Comparison of ENCODE assay signal across 28 cellular contexts in genomic region chr3:133114198-133114597, GRCh38.
"Had no signal": no experiment of that assay in that cellular context is flagged by ENCODE, and none has a peak within 500 bp of the region (broad histone marks: within the 10 kb centered on the region; RNA-seq: fewer than 3 reads in every experiment).

No MANE protein-coding gene starts in this region.

- H3K4me3 Mint-ChIP-seq: activated CD4-positive, alpha-beta memory T cell treated with anti-CD3 and anti-CD28 coated beads, Interleukin-2, amount 10 ng/mL, durations not matched to agents 7 days and 5 days; activated CD4-positive, alpha-beta T cell treated with anti-CD3 and anti-CD28 coated beads, Interleukin-2, amount 10 ng/mL, durations not matched to agents 24 days and 14 days; activated naive CD4-positive, alpha-beta T cell treated with anti-CD3 and anti-CD28 coated beads for 36 hours; activated naive CD8-positive, alpha-beta T cell treated with anti-CD3 and anti-CD28 coated beads, Interleukin-2, amount 10 ng/mL, durations not matched to agents 7 days and 5 days; activated T-cell treated with anti-CD3 and anti-CD28 coated beads, Interleukin-2, amount 50 U/mL, for 72 hours; immature natural killer cell; naive B cell; neural crest cell; stimulated activated naive B cell treated with anti-CD40 and anti-IgM and Interleukin-4, amounts not matched to agents 10 μg/mL and 1 μg/mL and 100 μg/mL, for 72 hours had no signal

- FAIRE-seq: urothelium cell line had no signal

- H3K9me3 ChIP-seq: body of pancreas, lower lobe of right lung, transverse colon had no signal

- H3K36me3 Mint-ChIP-seq: activated naive CD8-positive, alpha-beta T cell treated with anti-CD3 and anti-CD28 coated beads, Interleukin-2, amount 10 ng/mL, durations not matched to agents 7 days and 5 days; immature natural killer cell; naive B cell; stimulated activated naive B cell treated with anti-CD40 and anti-IgM and Interleukin-4, amounts not matched to agents 10 μg/mL and 1 μg/mL and 100 μg/mL, for 72 hours had no signal

- H3K27ac Mint-ChIP-seq: activated CD4-positive, alpha-beta memory T cell treated with anti-CD3 and anti-CD28 coated beads, Interleukin-2, amount 10 ng/mL, durations not matched to agents 7 days and 5 days; activated CD4-positive, alpha-beta T cell treated with anti-CD3 and anti-CD28 coated beads, Interleukin-2, amount 10 ng/mL, durations not matched to agents 24 days and 14 days; activated naive CD4-positive, alpha-beta T cell treated with anti-CD3 and anti-CD28 coated beads for 36 hours; activated naive CD8-positive, alpha-beta T cell treated with anti-CD3 and anti-CD28 coated beads, Interleukin-2, amount 10 ng/mL, durations not matched to agents 7 days and 5 days; activated T-cell treated with anti-CD3 and anti-CD28 coated beads, Interleukin-2, amount 50 U/mL, for 72 hours; immature natural killer cell; naive B cell; stimulated activated naive B cell treated with anti-CD40 and anti-IgM and Interleukin-4, amounts not matched to agents 10 μg/mL and 1 μg/mL and 100 μg/mL, for 72 hours had no signal

- H3K79me2 ChIP-seq: hepatocyte had no signal

- H3K4me3 ChIP-seq: body of pancreas, hepatocyte, lower lobe of right lung, transverse colon had no signal

- H3K27ac ChIP-seq: body of pancreas, foreskin keratinocyte, hepatocyte, lower lobe of right lung, transverse colon, VCaP had no signal

- H3K9me3 Mint-ChIP-seq: activated CD4-positive, alpha-beta memory T cell treated with anti-CD3 and anti-CD28 coated beads, Interleukin-2, amount 10 ng/mL, durations not matched to agents 7 days and 5 days; activated CD4-positive, alpha-beta T cell treated with anti-CD3 and anti-CD28 coated beads, Interleukin-2, amount 10 ng/mL, durations not matched to agents 24 days and 14 days; activated naive CD4-positive, alpha-beta T cell treated with anti-CD3 and anti-CD28 coated beads for 36 hours; activated naive CD8-positive, alpha-beta T cell treated with anti-CD3 and anti-CD28 coated beads, Interleukin-2, amount 10 ng/mL, durations not matched to agents 7 days and 5 days; activated T-cell treated with anti-CD3 and anti-CD28 coated beads, Interleukin-2, amount 50 U/mL, for 72 hours; immature natural killer cell; naive B cell; neural crest cell; stimulated activated naive B cell treated with anti-CD40 and anti-IgM and Interleukin-4, amounts not matched to agents 10 μg/mL and 1 μg/mL and 100 μg/mL, for 72 hours had no signal

- H3K27me3 Mint-ChIP-seq: naive B cell had no signal

- H3K4me1 ChIP-seq: body of pancreas, foreskin keratinocyte, lower lobe of right lung, transverse colon had no signal

- ATAC-seq: activated CD4-positive, CD25-positive, alpha-beta regulatory T cell treated with anti-CD3 and anti-CD28 coated beads, Interleukin-2, amount 50 U/mL, for 24 hours; activated T-cell treated with anti-CD3 and anti-CD28 coated beads, Interleukin-2, amount 50 U/mL, for 72 hours; body of pancreas; left lobe of liver; lower lobe of right lung; sciatic nerve; stimulated activated naive B cell treated with anti-CD40 and anti-IgM and Interleukin-4, amounts not matched to agents 10 μg/mL and 1 μg/mL and 100 μg/mL, for 72 hours had no signal

- H3K4me1 Mint-ChIP-seq: activated CD4-positive, alpha-beta memory T cell treated with anti-CD3 and anti-CD28 coated beads, Interleukin-2, amount 10 ng/mL, durations not matched to agents 7 days and 5 days; activated CD4-positive, alpha-beta T cell treated with anti-CD3 and anti-CD28 coated beads, Interleukin-2, amount 10 ng/mL, durations not matched to agents 24 days and 14 days; activated naive CD8-positive, alpha-beta T cell treated with anti-CD3 and anti-CD28 coated beads, Interleukin-2, amount 10 ng/mL, durations not matched to agents 7 days and 5 days; immature natural killer cell had no signal

- H3K36me3 ChIP-seq: lower lobe of right lung, transverse colon had no signal

- H3K27me3 ChIP-seq: body of pancreas, foreskin keratinocyte, hepatocyte, transverse colon had no signal

- DNase-seq: activated CD4-positive, alpha-beta memory T cell treated with anti-CD3 and anti-CD28 coated beads, Interleukin-2, amount 10 ng/mL, durations not matched to agents 7 days and 5 days; activated CD4-positive, alpha-beta T cell treated with anti-CD3 and anti-CD28 coated beads, Interleukin-2, amount 10 ng/mL, durations not matched to agents 24 days and 14 days; activated effector memory CD4-positive, alpha-beta T cell treated with Interleukin-2 at 50 U/mL for 16 hours; activated naive CD4-positive, alpha-beta T cell treated with anti-CD3 and anti-CD28 coated beads for 36 hours; activated naive CD8-positive, alpha-beta T cell treated with anti-CD3 and anti-CD28 coated beads, Interleukin-2, amount 10 ng/mL, durations not matched to agents 7 days and 5 days; activated T-cell treated with anti-CD3 and anti-CD28 coated beads, Interleukin-2, amount 50 U/mL, for 72 hours; amygdala; body of pancreas; caudate nucleus; dermis blood vessel endothelial cell; effector CD8-positive, alpha-beta T cell; erythroblast; foreskin keratinocyte; immature natural killer cell; lower lobe of right lung; naive B cell; occipital lobe; stimulated activated CD4-positive, alpha-beta T cell treated with anti-CD3 and anti-CD28 coated beads, Interleukin-2, amount 100 ng/mL, for 48 hours; stimulated activated CD8-positive, alpha-beta memory T cell treated with anti-CD3 and anti-CD28 coated beads, Interleukin-4, amount 100 ng/mL, for 48 hours; stimulated activated naive B cell treated with anti-CD40 and anti-IgM and Interleukin-4, amounts not matched to agents 10 μg/mL and 1 μg/mL and 100 μg/mL, for 72 hours; transverse colon had no signal

- H3K4me2 ChIP-seq: hepatocyte had no signal

- H2AFZ ChIP-seq: hepatocyte had no signal
